Comparison of ENCODE assay signal across 1 cellular context in genomic region chr17:69047368-69048263, GRCh38.
TF ChIP-seq lines count a peak whose summit lies in the region.

No MANE protein-coding gene starts in this region.

TF ChIP-seq in HepG2, 621 proteins besides CTCF, POLR2A, EP300 and RAD21 (continued from another document and continues in another):
- TF ChIP-seq ZNF569 (CRISPR knock-in tag; IDR thresholded peaks at IDR 0.05; ENCODE audit: borderline replicate concordance), result no peak
- no peak for TF ChIP-seq ZFP37 (CRISPR knock-in tag; IDR thresholded peaks at IDR 0.05; ENCODE audit: borderline replicate concordance)
- peak; percentile 92 for TF ChIP-seq ZNF703 (CRISPR knock-in tag; IDR thresholded peaks at IDR 0.05; ENCODE audit: borderline replicate concordance)
- TF ChIP-seq DNMT3B (CRISPR knock-in tag; conservative IDR thresholded peaks at IDR 0.05), result 0 out of 2 replicates have a peak, but pooled peaks have one; percentile 34
- TF ChIP-seq, protein P1, sequence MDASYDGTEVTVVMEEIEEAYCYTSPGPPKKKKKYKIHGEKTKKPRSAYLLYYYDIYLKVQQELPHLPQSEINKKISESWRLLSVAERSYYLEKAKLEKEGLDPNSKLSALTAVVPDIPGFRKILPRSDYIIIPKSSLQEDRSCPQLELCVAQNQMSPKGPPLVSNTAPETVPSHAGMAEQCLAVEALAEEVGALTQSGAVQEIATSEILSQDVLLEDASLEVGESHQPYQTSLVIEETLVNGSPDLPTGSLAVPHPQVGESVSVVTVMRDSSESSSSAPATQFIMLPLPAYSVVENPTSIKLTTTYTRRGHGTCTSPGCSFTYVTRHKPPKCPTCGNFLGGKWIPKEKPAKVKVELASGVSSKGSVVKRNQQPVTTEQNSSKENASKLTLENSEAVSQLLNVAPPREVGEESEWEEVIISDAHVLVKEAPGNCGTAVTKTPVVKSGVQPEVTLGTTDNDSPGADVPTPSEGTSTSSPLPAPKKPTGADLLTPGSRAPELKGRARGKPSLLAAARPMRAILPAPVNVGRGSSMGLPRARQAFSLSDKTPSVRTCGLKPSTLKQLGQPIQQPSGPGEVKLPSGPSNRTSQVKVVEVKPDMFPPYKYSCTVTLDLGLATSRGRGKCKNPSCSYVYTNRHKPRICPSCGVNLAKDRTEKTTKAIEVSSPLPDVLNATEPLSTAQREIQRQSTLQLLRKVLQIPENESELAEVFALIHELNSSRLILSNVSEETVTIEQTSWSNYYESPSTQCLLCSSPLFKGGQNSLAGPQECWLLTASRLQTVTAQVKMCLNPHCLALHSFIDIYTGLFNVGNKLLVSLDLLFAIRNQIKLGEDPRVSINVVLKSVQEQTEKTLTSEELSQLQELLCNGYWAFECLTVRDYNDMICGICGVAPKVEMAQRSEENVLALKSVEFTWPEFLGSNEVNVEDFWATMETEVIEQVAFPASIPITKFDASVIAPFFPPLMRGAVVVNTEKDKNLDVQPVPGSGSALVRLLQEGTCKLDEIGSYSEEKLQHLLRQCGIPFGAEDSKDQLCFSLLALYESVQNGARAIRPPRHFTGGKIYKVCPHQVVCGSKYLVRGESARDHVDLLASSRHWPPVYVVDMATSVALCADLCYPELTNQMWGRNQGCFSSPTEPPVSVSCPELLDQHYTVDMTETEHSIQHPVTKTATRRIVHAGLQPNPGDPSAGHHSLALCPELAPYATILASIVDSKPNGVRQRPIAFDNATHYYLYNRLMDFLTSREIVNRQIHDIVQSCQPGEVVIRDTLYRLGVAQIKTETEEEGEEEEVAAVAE (CRISPR knock-in tag; IDR thresholded peaks at IDR 0.05; ENCODE audit: borderline replicate concordance), result peak; percentile 39; the same call in 1 of the 2 replicates
- peak; percentile 88; the same call in 1 of the 2 replicates for TF ChIP-seq FOXK1 (CRISPR knock-in tag; IDR thresholded peaks at IDR 0.05; ENCODE audit: borderline replicate concordance, low read depth)
- TF ChIP-seq ZC3H13 (CRISPR knock-in tag; IDR thresholded peaks at IDR 0.05), result peak; percentile 80; the same call in 1 of the 2 replicates
- TF ChIP-seq YY1 (IDR thresholded peaks at IDR 0.05; ENCODE audit: insufficient read depth, insufficient replicate concordance, low read depth, low read length), result no peak
- TF ChIP-seq MYNN (CRISPR knock-in tag; IDR thresholded peaks at IDR 0.05; ENCODE audit: low read depth), result no peak; the same call in 1 of the 2 replicates
- TF ChIP-seq ZNF253 (CRISPR knock-in tag; IDR thresholded peaks at IDR 0.05; ENCODE audit: borderline replicate concordance), result no peak
- TF ChIP-seq ZFYVE20 (CRISPR knock-in tag; IDR thresholded peaks at IDR 0.05; ENCODE audit: borderline replicate concordance, low read depth), result no peak
- TF ChIP-seq ETV6 (CRISPR knock-in tag; conservative IDR thresholded peaks at IDR 0.05), result no peak; the same call in 1 of the 2 replicates
- TF ChIP-seq, protein P2, sequence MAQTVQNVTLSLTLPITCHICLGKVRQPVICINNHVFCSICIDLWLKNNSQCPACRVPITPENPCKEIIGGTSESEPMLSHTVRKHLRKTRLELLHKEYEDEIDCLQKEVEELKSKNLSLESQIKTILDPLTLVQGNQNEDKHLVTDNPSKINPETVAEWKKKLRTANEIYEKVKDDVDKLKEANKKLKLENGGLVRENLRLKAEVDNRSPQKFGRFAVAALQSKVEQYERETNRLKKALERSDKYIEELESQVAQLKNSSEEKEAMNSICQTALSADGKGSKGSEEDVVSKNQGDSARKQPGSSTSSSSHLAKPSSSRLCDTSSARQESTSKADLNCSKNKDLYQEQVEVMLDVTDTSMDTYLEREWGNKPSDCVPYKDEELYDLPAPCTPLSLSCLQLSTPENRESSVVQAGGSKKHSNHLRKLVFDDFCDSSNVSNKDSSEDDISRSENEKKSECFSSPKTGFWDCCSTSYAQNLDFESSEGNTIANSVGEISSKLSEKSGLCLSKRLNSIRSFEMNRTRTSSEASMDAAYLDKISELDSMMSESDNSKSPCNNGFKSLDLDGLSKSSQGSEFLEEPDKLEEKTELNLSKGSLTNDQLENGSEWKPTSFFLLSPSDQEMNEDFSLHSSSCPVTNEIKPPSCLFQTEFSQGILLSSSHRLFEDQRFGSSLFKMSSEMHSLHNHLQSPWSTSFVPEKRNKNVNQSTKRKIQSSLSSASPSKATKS (CRISPR knock-in tag; IDR thresholded peaks at IDR 0.05), result no peak; the same call in 1 of the 2 replicates
- TF ChIP-seq, protein P3, sequence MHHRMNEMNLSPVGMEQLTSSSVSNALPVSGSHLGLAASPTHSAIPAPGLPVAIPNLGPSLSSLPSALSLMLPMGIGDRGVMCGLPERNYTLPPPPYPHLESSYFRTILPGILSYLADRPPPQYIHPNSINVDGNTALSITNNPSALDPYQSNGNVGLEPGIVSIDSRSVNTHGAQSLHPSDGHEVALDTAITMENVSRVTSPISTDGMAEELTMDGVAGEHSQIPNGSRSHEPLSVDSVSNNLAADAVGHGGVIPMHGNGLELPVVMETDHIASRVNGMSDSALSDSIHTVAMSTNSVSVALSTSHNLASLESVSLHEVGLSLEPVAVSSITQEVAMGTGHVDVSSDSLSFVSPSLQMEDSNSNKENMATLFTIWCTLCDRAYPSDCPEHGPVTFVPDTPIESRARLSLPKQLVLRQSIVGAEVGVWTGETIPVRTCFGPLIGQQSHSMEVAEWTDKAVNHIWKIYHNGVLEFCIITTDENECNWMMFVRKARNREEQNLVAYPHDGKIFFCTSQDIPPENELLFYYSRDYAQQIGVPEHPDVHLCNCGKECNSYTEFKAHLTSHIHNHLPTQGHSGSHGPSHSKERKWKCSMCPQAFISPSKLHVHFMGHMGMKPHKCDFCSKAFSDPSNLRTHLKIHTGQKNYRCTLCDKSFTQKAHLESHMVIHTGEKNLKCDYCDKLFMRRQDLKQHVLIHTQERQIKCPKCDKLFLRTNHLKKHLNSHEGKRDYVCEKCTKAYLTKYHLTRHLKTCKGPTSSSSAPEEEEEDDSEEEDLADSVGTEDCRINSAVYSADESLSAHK (CRISPR knock-in tag; IDR thresholded peaks at IDR 0.05; ENCODE audit: borderline replicate concordance), result 0 out of 2 replicates have a peak, but pooled peaks have one; percentile 63
- no peak for TF ChIP-seq CAMTA2 (CRISPR knock-in tag; IDR thresholded peaks at IDR 0.05; ENCODE audit: borderline replicate concordance)
- TF ChIP-seq TEF (CRISPR knock-in tag; IDR thresholded peaks at IDR 0.05), result no peak
- TF ChIP-seq ZNF292 (CRISPR knock-in tag; IDR thresholded peaks at IDR 0.05; ENCODE audit: borderline replicate concordance, low read depth), result peak; percentile 41; the same call in 1 of the 2 replicates
- TF ChIP-seq TOPORS (CRISPR knock-in tag; IDR thresholded peaks at IDR 0.05), result peak; percentile 63; the same call in 1 of the 2 replicates
- TF ChIP-seq, protein P4, sequence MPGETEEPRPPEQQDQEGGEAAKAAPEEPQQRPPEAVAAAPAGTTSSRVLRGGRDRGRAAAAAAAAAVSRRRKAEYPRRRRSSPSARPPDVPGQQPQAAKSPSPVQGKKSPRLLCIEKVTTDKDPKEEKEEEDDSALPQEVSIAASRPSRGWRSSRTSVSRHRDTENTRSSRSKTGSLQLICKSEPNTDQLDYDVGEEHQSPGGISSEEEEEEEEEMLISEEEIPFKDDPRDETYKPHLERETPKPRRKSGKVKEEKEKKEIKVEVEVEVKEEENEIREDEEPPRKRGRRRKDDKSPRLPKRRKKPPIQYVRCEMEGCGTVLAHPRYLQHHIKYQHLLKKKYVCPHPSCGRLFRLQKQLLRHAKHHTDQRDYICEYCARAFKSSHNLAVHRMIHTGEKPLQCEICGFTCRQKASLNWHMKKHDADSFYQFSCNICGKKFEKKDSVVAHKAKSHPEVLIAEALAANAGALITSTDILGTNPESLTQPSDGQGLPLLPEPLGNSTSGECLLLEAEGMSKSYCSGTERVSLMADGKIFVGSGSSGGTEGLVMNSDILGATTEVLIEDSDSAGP (CRISPR knock-in tag; IDR thresholded peaks at IDR 0.05; ENCODE audit: borderline replicate concordance), result peak; percentile 38; the same call in 1 of the 2 replicates
- peak; percentile 50 for TF ChIP-seq ZNF883 (CRISPR knock-in tag; IDR thresholded peaks at IDR 0.05; ENCODE audit: not compliant biosample characterization)
- TF ChIP-seq, protein P5, sequence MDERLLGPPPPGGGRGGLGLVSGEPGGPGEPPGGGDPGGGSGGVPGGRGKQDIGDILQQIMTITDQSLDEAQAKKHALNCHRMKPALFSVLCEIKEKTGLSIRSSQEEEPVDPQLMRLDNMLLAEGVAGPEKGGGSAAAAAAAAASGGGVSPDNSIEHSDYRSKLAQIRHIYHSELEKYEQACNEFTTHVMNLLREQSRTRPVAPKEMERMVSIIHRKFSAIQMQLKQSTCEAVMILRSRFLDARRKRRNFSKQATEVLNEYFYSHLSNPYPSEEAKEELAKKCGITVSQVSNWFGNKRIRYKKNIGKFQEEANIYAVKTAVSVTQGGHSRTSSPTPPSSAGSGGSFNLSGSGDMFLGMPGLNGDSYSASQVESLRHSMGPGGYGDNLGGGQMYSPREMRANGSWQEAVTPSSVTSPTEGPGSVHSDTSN (CRISPR knock-in tag; IDR thresholded peaks at IDR 0.05), result peak; percentile 89
- TF ChIP-seq TCF7 (IDR thresholded peaks at IDR 0.05; ENCODE audit: low read depth), result peak; percentile 94
- TF ChIP-seq ZSCAN29 (CRISPR knock-in tag; conservative IDR thresholded peaks at IDR 0.05), result no peak
- no peak for TF ChIP-seq KDM5A (IDR thresholded peaks at IDR 0.05; ENCODE audit: borderline replicate concordance, low read length)
- TF ChIP-seq ZNF263 (CRISPR knock-in tag; IDR thresholded peaks at IDR 0.05), result no peak
- TF ChIP-seq JDP2 (CRISPR knock-in tag; IDR thresholded peaks at IDR 0.05; ENCODE audit: borderline replicate concordance), result no peak; the same call in 1 of the 2 replicates
- no peak for TF ChIP-seq BATF2 (CRISPR knock-in tag; IDR thresholded peaks at IDR 0.05)
- TF ChIP-seq PHF5A (CRISPR knock-in tag; IDR thresholded peaks at IDR 0.05; ENCODE audit: low read depth, unreplicated experiment), result peak; percentile 93
- TF ChIP-seq ZNF530 (CRISPR knock-in tag; IDR thresholded peaks at IDR 0.05; ENCODE audit: low read depth), result no peak
- TF ChIP-seq, protein P6, sequence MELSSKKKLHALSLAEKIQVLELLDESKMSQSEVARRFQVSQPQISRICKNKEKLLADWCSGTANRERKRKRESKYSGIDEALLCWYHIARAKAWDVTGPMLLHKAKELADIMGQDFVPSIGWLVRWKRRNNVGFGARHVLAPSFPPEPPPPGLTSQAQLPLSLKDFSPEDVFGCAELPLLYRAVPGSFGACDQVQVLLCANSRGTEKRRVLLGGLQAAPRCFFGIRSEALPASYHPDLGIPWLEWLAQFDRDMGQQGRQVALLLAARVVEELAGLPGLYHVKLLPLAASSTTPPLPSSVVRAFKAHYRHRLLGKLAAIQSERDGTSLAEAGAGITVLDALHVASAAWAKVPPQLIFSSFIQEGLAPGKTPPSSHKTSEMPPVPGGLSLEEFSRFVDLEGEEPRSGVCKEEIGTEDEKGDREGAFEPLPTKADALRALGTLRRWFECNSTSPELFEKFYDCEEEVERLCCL (CRISPR knock-in tag; IDR thresholded peaks at IDR 0.05; ENCODE audit: borderline replicate concordance), result no peak
- TF ChIP-seq, protein P7, sequence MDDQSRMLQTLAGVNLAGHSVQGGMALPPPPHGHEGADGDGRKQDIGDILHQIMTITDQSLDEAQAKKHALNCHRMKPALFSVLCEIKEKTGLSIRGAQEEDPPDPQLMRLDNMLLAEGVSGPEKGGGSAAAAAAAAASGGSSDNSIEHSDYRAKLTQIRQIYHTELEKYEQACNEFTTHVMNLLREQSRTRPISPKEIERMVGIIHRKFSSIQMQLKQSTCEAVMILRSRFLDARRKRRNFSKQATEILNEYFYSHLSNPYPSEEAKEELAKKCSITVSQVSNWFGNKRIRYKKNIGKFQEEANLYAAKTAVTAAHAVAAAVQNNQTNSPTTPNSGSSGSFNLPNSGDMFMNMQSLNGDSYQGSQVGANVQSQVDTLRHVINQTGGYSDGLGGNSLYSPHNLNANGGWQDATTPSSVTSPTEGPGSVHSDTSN (CRISPR knock-in tag; IDR thresholded peaks at IDR 0.05; ENCODE audit: borderline replicate concordance), result no peak
- TF ChIP-seq ZBTB34 (CRISPR knock-in tag; IDR thresholded peaks at IDR 0.05), result peak; percentile 53; the same call in 1 of the 2 replicates
- no peak for TF ChIP-seq TEAD2 (CRISPR knock-in tag; IDR thresholded peaks at IDR 0.05)
- TF ChIP-seq, protein P8, sequence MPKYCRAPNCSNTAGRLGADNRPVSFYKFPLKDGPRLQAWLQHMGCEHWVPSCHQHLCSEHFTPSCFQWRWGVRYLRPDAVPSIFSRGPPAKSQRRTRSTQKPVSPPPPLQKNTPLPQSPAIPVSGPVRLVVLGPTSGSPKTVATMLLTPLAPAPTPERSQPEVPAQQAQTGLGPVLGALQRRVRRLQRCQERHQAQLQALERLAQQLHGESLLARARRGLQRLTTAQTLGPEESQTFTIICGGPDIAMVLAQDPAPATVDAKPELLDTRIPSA (CRISPR knock-in tag; IDR thresholded peaks at IDR 0.05; ENCODE audit: borderline replicate concordance), result no peak
- TF ChIP-seq ZNF350 (CRISPR knock-in tag; IDR thresholded peaks at IDR 0.05; ENCODE audit: borderline replicate concordance, low read depth), result peak; percentile 77
- TF ChIP-seq, protein P9, sequence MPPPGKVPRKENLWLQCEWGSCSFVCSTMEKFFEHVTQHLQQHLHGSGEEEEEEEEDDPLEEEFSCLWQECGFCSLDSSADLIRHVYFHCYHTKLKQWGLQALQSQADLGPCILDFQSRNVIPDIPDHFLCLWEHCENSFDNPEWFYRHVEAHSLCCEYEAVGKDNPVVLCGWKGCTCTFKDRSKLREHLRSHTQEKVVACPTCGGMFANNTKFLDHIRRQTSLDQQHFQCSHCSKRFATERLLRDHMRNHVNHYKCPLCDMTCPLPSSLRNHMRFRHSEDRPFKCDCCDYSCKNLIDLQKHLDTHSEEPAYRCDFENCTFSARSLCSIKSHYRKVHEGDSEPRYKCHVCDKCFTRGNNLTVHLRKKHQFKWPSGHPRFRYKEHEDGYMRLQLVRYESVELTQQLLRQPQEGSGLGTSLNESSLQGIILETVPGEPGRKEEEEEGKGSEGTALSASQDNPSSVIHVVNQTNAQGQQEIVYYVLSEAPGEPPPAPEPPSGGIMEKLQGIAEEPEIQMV (CRISPR knock-in tag; IDR thresholded peaks at IDR 0.05; ENCODE audit: low read depth), result no peak; the same call in 1 of the 2 replicates
- peak; percentile 88 for TF ChIP-seq CBX1 (IDR thresholded peaks at IDR 0.05; ENCODE audit: low read depth)
- no peak for TF ChIP-seq ZFP41 (CRISPR knock-in tag; IDR thresholded peaks at IDR 0.05; ENCODE audit: borderline replicate concordance)
